In the genomic region with DNA sequence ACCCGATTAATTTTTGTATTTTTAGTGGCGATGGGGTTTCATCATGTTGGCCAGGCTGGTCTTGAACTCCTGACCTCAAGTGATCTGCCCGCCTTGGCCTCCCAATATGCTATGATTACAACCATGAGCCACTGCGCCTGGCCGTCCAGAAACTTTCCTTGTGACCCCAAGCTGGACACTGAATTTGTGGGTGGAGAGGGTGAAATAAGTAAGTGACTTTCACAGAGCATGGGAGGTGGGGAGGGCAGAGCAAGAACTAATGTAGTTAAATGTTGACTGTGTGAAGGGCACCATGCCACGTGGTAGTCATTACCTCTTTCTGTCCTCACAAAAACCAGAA, we compare ENCODE assay signal across 1 cellular context.
TF ChIP-seq lines count a peak whose summit lies in the region.

No MANE protein-coding gene starts in this region.

TF ChIP-seq in GM23338, 12 proteins besides CTCF, POLR2A, EP300 and RAD21 (continued from another document):
- TF ChIP-seq, protein P1, sequence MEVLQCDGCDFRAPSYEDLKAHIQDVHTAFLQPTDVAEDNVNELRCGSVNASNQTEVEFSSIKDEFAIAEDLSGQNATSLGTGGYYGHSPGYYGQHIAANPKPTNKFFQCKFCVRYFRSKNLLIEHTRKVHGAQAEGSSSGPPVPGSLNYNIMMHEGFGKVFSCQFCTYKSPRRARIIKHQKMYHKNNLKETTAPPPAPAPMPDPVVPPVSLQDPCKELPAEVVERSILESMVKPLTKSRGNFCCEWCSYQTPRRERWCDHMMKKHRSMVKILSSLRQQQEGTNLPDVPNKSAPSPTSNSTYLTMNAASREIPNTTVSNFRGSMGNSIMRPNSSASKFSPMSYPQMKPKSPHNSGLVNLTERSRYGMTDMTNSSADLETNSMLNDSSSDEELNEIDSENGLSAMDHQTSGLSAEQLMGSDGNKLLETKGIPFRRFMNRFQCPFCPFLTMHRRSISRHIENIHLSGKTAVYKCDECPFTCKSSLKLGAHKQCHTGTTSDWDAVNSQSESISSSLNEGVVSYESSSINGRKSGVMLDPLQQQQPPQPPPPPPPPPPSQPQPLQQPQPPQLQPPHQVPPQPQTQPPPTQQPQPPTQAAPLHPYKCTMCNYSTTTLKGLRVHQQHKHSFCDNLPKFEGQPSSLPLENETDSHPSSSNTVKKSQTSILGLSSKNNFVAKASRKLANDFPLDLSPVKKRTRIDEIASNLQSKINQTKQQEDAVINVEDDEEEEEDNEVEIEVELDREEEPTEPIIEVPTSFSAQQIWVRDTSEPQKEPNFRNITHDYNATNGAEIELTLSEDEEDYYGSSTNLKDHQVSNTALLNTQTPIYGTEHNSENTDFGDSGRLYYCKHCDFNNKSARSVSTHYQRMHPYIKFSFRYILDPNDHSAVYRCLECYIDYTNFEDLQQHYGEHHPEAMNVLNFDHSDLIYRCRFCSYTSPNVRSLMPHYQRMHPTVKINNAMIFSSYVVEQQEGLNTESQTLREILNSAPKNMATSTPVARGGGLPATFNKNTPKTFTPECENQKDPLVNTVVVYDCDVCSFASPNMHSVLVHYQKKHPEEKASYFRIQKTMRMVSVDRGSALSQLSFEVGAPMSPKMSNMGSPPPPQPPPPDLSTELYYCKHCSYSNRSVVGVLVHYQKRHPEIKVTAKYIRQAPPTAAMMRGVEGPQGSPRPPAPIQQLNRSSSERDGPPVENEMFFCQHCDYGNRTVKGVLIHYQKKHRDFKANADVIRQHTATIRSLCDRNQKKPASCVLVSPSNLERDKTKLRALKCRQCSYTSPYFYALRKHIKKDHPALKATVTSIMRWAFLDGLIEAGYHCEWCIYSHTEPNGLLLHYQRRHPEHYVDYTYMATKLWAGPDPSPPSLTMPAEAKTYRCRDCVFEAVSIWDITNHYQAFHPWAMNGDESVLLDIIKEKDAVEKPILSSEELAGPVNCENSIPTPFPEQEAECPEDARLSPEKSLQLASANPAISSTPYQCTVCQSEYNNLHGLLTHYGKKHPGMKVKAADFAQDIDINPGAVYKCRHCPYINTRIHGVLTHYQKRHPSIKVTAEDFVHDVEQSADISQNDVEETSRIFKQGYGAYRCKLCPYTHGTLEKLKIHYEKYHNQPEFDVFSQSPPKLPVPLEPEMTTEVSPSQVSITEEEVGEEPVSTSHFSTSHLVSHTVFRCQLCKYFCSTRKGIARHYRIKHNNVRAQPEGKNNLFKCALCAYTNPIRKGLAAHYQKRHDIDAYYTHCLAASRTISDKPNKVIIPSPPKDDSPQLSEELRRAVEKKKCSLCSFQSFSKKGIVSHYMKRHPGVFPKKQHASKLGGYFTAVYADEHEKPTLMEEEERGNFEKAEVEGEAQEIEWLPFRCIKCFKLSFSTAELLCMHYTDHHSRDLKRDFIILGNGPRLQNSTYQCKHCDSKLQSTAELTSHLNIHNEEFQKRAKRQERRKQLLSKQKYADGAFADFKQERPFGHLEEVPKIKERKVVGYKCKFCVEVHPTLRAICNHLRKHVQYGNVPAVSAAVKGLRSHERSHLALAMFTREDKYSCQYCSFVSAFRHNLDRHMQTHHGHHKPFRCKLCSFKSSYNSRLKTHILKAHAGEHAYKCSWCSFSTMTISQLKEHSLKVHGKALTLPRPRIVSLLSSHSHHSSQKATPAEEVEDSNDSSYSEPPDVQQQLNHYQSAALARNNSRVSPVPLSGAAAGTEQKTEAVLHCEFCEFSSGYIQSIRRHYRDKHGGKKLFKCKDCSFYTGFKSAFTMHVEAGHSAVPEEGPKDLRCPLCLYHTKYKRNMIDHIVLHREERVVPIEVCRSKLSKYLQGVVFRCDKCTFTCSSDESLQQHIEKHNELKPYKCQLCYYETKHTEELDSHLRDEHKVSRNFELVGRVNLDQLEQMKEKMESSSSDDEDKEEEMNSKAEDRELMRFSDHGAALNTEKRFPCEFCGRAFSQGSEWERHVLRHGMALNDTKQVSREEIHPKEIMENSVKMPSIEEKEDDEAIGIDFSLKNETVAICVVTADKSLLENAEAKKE (CRISPR knock-in tag; IDR thresholded peaks at IDR 0.05): no peak
- TF ChIP-seq REST (IDR thresholded peaks at IDR 0.05; ENCODE audit: unreplicated experiment) (no peak), EZH2phosphoT487 (IDR thresholded peaks at IDR 0.05; ENCODE audit: unreplicated experiment) (no peak), CREB1 (CRISPR knock-in tag; IDR thresholded peaks at IDR 0.05; ENCODE audit: low read depth) (no peak)
